ENCODE assay signal across 9 cellular contexts in genomic region chr12:44873898-44874297, GRCh38. TPM values are rescaled to one million over a fixed set of nuclear protein-coding genes. Genes with fewer than 3 reads are reported as not detected.
DNase-seq lines count a peak whose midpoint lies in the region; ATAC-seq lines count a peak whose summit lies in the region.
"Had no signal": no experiment of that assay in that cellular context is flagged by ENCODE, and none has a peak within 500 bp of the region (broad histone marks: within the 10 kb centered on the region; RNA-seq: fewer than 3 reads in every experiment).

No MANE protein-coding gene starts in this region.

- no peak for ATAC-seq in activated T-cell treated with anti-CD3 and anti-CD28 coated beads, Interleukin-2, amount 50 U/mL, for 72 hours (replicated peaks in 1 of 2)
- ATAC-seq in esophagus mucosa, result peak; percentile 40
- ATAC-seq in stimulated activated naive CD8-positive, alpha-beta T cell treated with anti-CD3 and anti-CD28 coated beads, Interleukin-15, amount 100 ng/mL, for 72 hours, result no peak
- ATAC-seq in HG02870 (IDR thresholded peaks at IDR 0.05; ENCODE audit: unreplicated experiment), result no peak
- no peak for ATAC-seq in GM21619 (IDR thresholded peaks at IDR 0.05; ENCODE audit: unreplicated experiment)

- DNase-seq in activated T-cell treated with anti-CD3 and anti-CD28 coated beads, Interleukin-2, amount 50 U/mL, for 72 hours, result no peak
- DNase-seq in activated T-cell treated with anti-CD3 and anti-CD28 coated beads, Interleukin-2, amount 50 U/mL, for 48 hours, result no peak
- DNase-seq in RKO (ENCODE audit: low spot score) (peak; percentile 45), NCI-H774 (lab: John Stamatoyannopoulos, UW) (no peak)
- DNase-seq in stimulated activated naive CD8-positive, alpha-beta T cell treated with anti-CD3 and anti-CD28 coated beads, Interleukin-15, amount 100 ng/mL, for 72 hours, result no peak
- DNase-seq: SHP77 treated with DMSO at 0.1 percent for 48 hours had no signal

- H3K4me3 Mint-ChIP-seq in activated T-cell treated with anti-CD3 and anti-CD28 coated beads, Interleukin-2, amount 50 U/mL, for 72 hours, result peak overlapping the region; percentile 92 to 99
- H3K4me3 Mint-ChIP-seq in stimulated activated naive CD8-positive, alpha-beta T cell treated with anti-CD3 and anti-CD28 coated beads, Interleukin-15, amount 100 ng/mL, for 72 hours, result peak overlapping the region; percentile 96 to 100

- H3K36me3 Mint-ChIP-seq in activated T-cell treated with anti-CD3 and anti-CD28 coated beads, Interleukin-2, amount 50 U/mL, for 72 hours (ENCODE audit: insufficient read depth in 2 of 2), result peaks cover 6 to 9% of the 10 kb centered on the region in 2 donors

- peak overlapping the region; percentile 86 for H3K27ac Mint-ChIP-seq in activated T-cell treated with anti-CD3 and anti-CD28 coated beads, Interleukin-2, amount 50 U/mL, for 72 hours
- peak overlapping the region; percentile 49 to 96 for H3K27ac Mint-ChIP-seq in stimulated activated naive CD8-positive, alpha-beta T cell treated with anti-CD3 and anti-CD28 coated beads, Interleukin-15, amount 100 ng/mL, for 72 hours

- peaks cover 60% of the 10 kb centered on the region for H3K4me1 Mint-ChIP-seq in activated T-cell treated with anti-CD3 and anti-CD28 coated beads, Interleukin-2, amount 50 U/mL, for 72 hours (ENCODE audit: low read depth)
- peaks cover 33% of the 10 kb centered on the region for H3K4me1 Mint-ChIP-seq in stimulated activated naive CD8-positive, alpha-beta T cell treated with anti-CD3 and anti-CD28 coated beads, Interleukin-15, amount 100 ng/mL, for 72 hours

- peaks cover 2 to 7% of the 10 kb centered on the region in 2 donors for H3K9me3 Mint-ChIP-seq in activated T-cell treated with anti-CD3 and anti-CD28 coated beads, Interleukin-2, amount 50 U/mL, for 72 hours
- peaks cover 4 to 13% of the 10 kb centered on the region in 2 donors for H3K9me3 Mint-ChIP-seq in stimulated activated naive CD8-positive, alpha-beta T cell treated with anti-CD3 and anti-CD28 coated beads, Interleukin-15, amount 100 ng/mL, for 72 hours

- peaks cover 21% of the 10 kb centered on the region for H3K27me3 Mint-ChIP-seq in activated T-cell treated with anti-CD3 and anti-CD28 coated beads, Interleukin-2, amount 50 U/mL, for 72 hours (ENCODE audit: low read depth)
- peaks cover 8% of the 10 kb centered on the region for H3K27me3 Mint-ChIP-seq in stimulated activated naive CD8-positive, alpha-beta T cell treated with anti-CD3 and anti-CD28 coated beads, Interleukin-15, amount 100 ng/mL, for 72 hours

RNA-seq across cellular contexts. Expression of gene NELL2, which starts 2.2 kb away (rescaled TPM):
- total RNA-seq in activated T-cell treated with anti-CD3 and anti-CD28 coated beads, Interleukin-2, amount 50 U/mL, for 72 hours, result 10 to 100 TPM; 36.3 to 66.0 TPM
- total RNA-seq in esophagus mucosa, result 3.0 TPM
